ENCODE assay signal across 8 cellular contexts in genomic region chr3:119891944-119892721, GRCh38.
DNase-seq lines count a peak whose midpoint lies in the region; ATAC-seq and TF ChIP-seq lines count a peak whose summit lies in the region.

No MANE protein-coding gene starts in this region.

- no peaks in the 10 kb centered on the region for H3K9me3 ChIP-seq in HEK293 (ENCODE audit: control insufficient read depth, insufficient read depth, low read depth, low read length)

- ATAC-seq in GM19397 (IDR thresholded peaks at IDR 0.05; ENCODE audit: unreplicated experiment) = no peak
- no peak for ATAC-seq in GM18505 (IDR thresholded peaks at IDR 0.05; ENCODE audit: unreplicated experiment)

- TF ChIP-seq POLR2A in GM18505 (IDR thresholded peaks at IDR 0.05; ENCODE audit: borderline replicate concordance, extremely low read depth, insufficient read depth, insufficient read length) = no peak

- H3K9me3 Mint-ChIP-seq in activated CD4-positive, alpha-beta memory T cell treated with anti-CD3 and anti-CD28 coated beads for 36 hours = peaks cover 17% of the 10 kb centered on the region
- peaks cover 21% of the 10 kb centered on the region for H3K9me3 Mint-ChIP-seq in nephron

- no peak overlapping the region for H3K4me3 Mint-ChIP-seq in activated CD4-positive, alpha-beta memory T cell treated with anti-CD3 and anti-CD28 coated beads for 36 hours
- H3K4me3 Mint-ChIP-seq in nephron = peak overlapping the region in 1 of 3 experiments; percentile 9

- H3K4me1 Mint-ChIP-seq in activated CD4-positive, alpha-beta memory T cell treated with anti-CD3 and anti-CD28 coated beads for 36 hours (ENCODE audit: low read depth) = peaks cover 13% of the 10 kb centered on the region
- no peaks in the 10 kb centered on the region for H3K4me1 Mint-ChIP-seq in nephron

- H3K27me3 Mint-ChIP-seq in activated CD4-positive, alpha-beta memory T cell treated with anti-CD3 and anti-CD28 coated beads for 36 hours = no peaks in the 10 kb centered on the region
- H3K27me3 Mint-ChIP-seq in nephron (ENCODE audit: low read depth) = no peaks in the 10 kb centered on the region

- intact Hi-C loops in activated CD4-positive, alpha-beta memory T cell treated with anti-CD3 and anti-CD28 coated beads for 36 hours (cut with micrococcal nuclease) = loop anchor here (1.0 to 5.0 kb wide), 6 partner anchors 199 to 525 kb away; partner anchors contain the start of gene LRRC58

- DNase-seq in EH (ENCODE audit: low read depth) = peak; percentile 77
- peak; percentile 75 for DNase-seq in NCI-H2196 treated with DMSO at 0.1 percent for 48 hours (lab: John Stamatoyannopoulos, UW; ENCODE audit: unreplicated experiment)
- peak; percentile 35 for DNase-seq in activated CD4-positive, alpha-beta memory T cell treated with anti-CD3 and anti-CD28 coated beads for 36 hours
- DNase-seq in fibroblast of peridontal ligament (ENCODE audit: extremely low read depth) = peak; percentile 89

- no peak overlapping the region for H3K4me3 ChIP-seq in HEK293 (ENCODE audit: low read depth, low read length)

- H3K27ac Mint-ChIP-seq in activated CD4-positive, alpha-beta memory T cell treated with anti-CD3 and anti-CD28 coated beads for 36 hours = no peak overlapping the region
- H3K27ac Mint-ChIP-seq in nephron = peak overlapping the region in 1 of 3 experiments; percentile 27

- H3K27ac ChIP-seq in HEK293 (ENCODE audit: extremely low read depth, low read depth, low read length) = no peak overlapping the region

- CTCF ChIA-PET in HEK293 (lab: Yijun Ruan, JAX) = interaction anchor here (0.6 to 3.1 kb wide), 23 partner anchors 9 to 667 kb away, joined by 3 to 20 read pairs (median 3); partner anchors contain the start of gene GSK3B
- CTCF ChIA-PET in activated CD4-positive, alpha-beta memory T cell treated with anti-CD3 and anti-CD28 coated beads for 36 hours (lab: Charles Lee) = interaction anchor here (0.6 to 3.9 kb wide), 45 partner anchors 9 to 1008 kb away, joined by 3 to 34 read pairs (median 4); partner anchors contain the start of gene LRRC58

- no peaks in the 10 kb centered on the region; the same call in 1 of the 2 replicates for H3K4me1 ChIP-seq in HEK293 (ENCODE audit: control insufficient read depth, insufficient read depth, low read length)

- peaks cover 0 to 19% of the 10 kb centered on the region in 2 experiments; a peak in 1 of 3 replicates for H3K36me3 ChIP-seq in HEK293 (ENCODE audit: control insufficient read depth in 2 of 2, insufficient read depth in 1 of 2, low read length in 2 of 2)

- H3K36me3 Mint-ChIP-seq in activated CD4-positive, alpha-beta memory T cell treated with anti-CD3 and anti-CD28 coated beads for 36 hours = peaks cover 33% of the 10 kb centered on the region
- peaks cover 58% of the 10 kb centered on the region for H3K36me3 Mint-ChIP-seq in nephron (ENCODE audit: low read depth)

- TF ChIP-seq CTCF in HEK293 (tag by site-specific recombination; IDR thresholded peaks at IDR 0.05) (no peak), nephron (IDR thresholded peaks at IDR 0.05; ENCODE audit: unreplicated experiment in 3 of 3) (peak; percentile 61 to 67 (median 67))

- POLR2A ChIA-PET in HEK293 (lab: Yijun Ruan, JAX) = interaction anchor here (1.0 kb wide), 1 partner anchor 204 kb away, joined by 3 read pairs; no protein-coding TSS in a partner anchor
- POLR2A ChIA-PET in activated CD4-positive, alpha-beta memory T cell treated with anti-CD3 and anti-CD28 coated beads for 36 hours (lab: Charles Lee) = interaction anchor here (0.7 kb wide), 1 partner anchor 204 kb away, joined by 6 read pairs; no protein-coding TSS in a partner anchor

TF ChIP-seq in HEK293, 187 proteins besides CTCF, POLR2A, EP300 and RAD21:
- TF ChIP-seq SCRT1 (tag by site-specific recombination; IDR thresholded peaks at IDR 0.05; ENCODE audit: borderline replicate concordance) (no peak), ZEB2 (tag by site-specific recombination; IDR thresholded peaks at IDR 0.05) (no peak), ZNF654 (tag by site-specific recombination; IDR thresholded peaks at IDR 0.05; ENCODE audit: low read depth) (peak; percentile 59)

Comparison
In these comparisons a context has a peak if more than half of its experiments do, and no peak if none do; other contexts are left out.
1. DNase-seq: peak in every context shown above with its lines; median percentile 89 in fibroblast of peridontal ligament; 77 in EH; 75 in NCI-H2196 treated with DMSO at 0.1 percent for 48 hours; 35 in activated CD4-positive, alpha-beta memory T cell treated with anti-CD3 and anti-CD28 coated beads for 36 hours.